ENCODE assay signal across 8 cellular contexts in genomic region chr11:70271635-70271953, GRCh38. TPM values are rescaled to one million over a fixed set of nuclear protein-coding genes. Genes with fewer than 3 reads are reported as not detected.
DNase-seq lines count a peak whose midpoint lies in the region; ATAC-seq and TF ChIP-seq lines count a peak whose summit lies in the region.

No MANE protein-coding gene starts in this region.

- peak overlapping the region; percentile 86 to 99 (median 95); a peak in 21 of 22 replicates for H3K9ac ChIP-seq in BLaER1 treated with 17β-estradiol and CSF1 and Interleukin-3, amounts not matched to agents 10 nM and 100 nM
- H3K9ac ChIP-seq in NT2/D1 (ENCODE audit: insufficient read length, low read depth), result peak overlapping the region; percentile 92
- peak overlapping the region; percentile 79 for H3K9ac ChIP-seq in endocrine pancreas (ENCODE audit: control insufficient read depth, insufficient read depth, low read length)
- H3K9ac ChIP-seq in neural cell (ENCODE audit: low read length), result peak overlapping the region; percentile 72

- no peaks in the 10 kb centered on the region for H3F3A ChIP-seq in neural cell (ENCODE audit: insufficient read depth, low read length, poor library complexity, severe bottlenecking)

- peaks cover 22 to 49% (median 29%) of the 10 kb centered on the region in 10 experiments for H3K4me1 ChIP-seq in BLaER1 treated with 17β-estradiol and CSF1 and Interleukin-3, amounts not matched to agents 10 nM and 100 nM
- H3K4me1 ChIP-seq in NT2/D1 (ENCODE audit: insufficient read depth, insufficient read length) (no peaks in the 10 kb centered on the region), endocrine pancreas (ENCODE audit: control insufficient read depth, insufficient read depth, low read length) (peaks cover 15% of the 10 kb centered on the region), mucosa of descending colon (ENCODE audit: low read depth) (peaks cover 17% of the 10 kb centered on the region)

- H3K36me3 ChIP-seq in BLaER1 treated with 17β-estradiol and CSF1 and Interleukin-3, amounts not matched to agents 10 nM and 100 nM, result peaks cover 41 to 48% (median 45%) of the 10 kb centered on the region in 11 experiments
- H3K36me3 ChIP-seq in NT2/D1 (ENCODE audit: insufficient read depth, insufficient read length, low read length), result peaks cover 39% of the 10 kb centered on the region
- peaks cover 2% of the 10 kb centered on the region for H3K36me3 ChIP-seq in endocrine pancreas (ENCODE audit: control insufficient read depth, insufficient read depth, low read length)
- peaks cover 5% of the 10 kb centered on the region for H3K36me3 ChIP-seq in neural cell (ENCODE audit: insufficient read depth, low read length)
- H3K36me3 ChIP-seq in mucosa of descending colon (ENCODE audit: low read depth), result no peaks in the 10 kb centered on the region

- DNase-seq in NT2/D1 (ENCODE audit: low read depth, low spot score), result no peak
- DNase-seq in stimulated activated naive CD4-positive, alpha-beta T cell treated with Interleukin-2 at 50 U/mL for 16 hours (lab: John Stamatoyannopoulos, UW), result no peak
- no peak for DNase-seq in SHP77 treated with DMSO at 0.1 percent for 48 hours (lab: John Stamatoyannopoulos, UW)
- DNase-seq in mucosa of descending colon, result no peak
- DNase-seq in A172 (ENCODE audit: low spot score), result no peak

- H3K9me2 ChIP-seq in neural cell (ENCODE audit: insufficient read depth, low read length), result no peaks in the 10 kb centered on the region

- H3K4me2 ChIP-seq in BLaER1 treated with 17β-estradiol and CSF1 and Interleukin-3, amounts not matched to agents 10 nM and 100 nM, result peak overlapping the region; percentile 85 to 100 (median 96)
- peak overlapping the region; percentile 97 for H3K4me2 ChIP-seq in neural cell (ENCODE audit: low read length)

- peaks cover 44 to 59% (median 55%) of the 10 kb centered on the region in 11 experiments; a peak in 21 of 22 replicates for H4K20me1 ChIP-seq in BLaER1 treated with 17β-estradiol and CSF1 and Interleukin-3, amounts not matched to agents 10 nM and 100 nM
- H4K20me1 ChIP-seq in neural cell (ENCODE audit: insufficient read depth), result no peaks in the 10 kb centered on the region

- no peak for TF ChIP-seq RAD21 in neural cell (conservative IDR thresholded peaks at IDR 0.05)

- intact Hi-C loops in mucosa of descending colon (cut with DNase I, micrococcal nuclease), result no loop called here

- no peak for TF ChIP-seq EP300 in neural cell (conservative IDR thresholded peaks at IDR 0.05; ENCODE audit: poor library complexity, severe bottlenecking)

- H3K27me3 ChIP-seq in BLaER1 treated with 17β-estradiol and CSF1 and Interleukin-3, amounts not matched to agents 10 nM and 100 nM, result peaks cover 0 to 8% (median 0%) of the 10 kb centered on the region in 11 experiments; a peak in 5 of 22 replicates
- no peaks in the 10 kb centered on the region for H3K27me3 ChIP-seq in NT2/D1 (ENCODE audit: insufficient read depth, insufficient read length)
- no peaks in the 10 kb centered on the region for H3K27me3 ChIP-seq in endocrine pancreas (ENCODE audit: control insufficient read depth, insufficient read depth, low read length)
- no peaks in the 10 kb centered on the region for H3K27me3 ChIP-seq in neural cell (ENCODE audit: insufficient read depth, low read depth, low read length)

- no peak for TF ChIP-seq CTCF in neural cell (IDR thresholded peaks at IDR 0.05; ENCODE audit: poor library complexity, severe bottlenecking)
- no peak for TF ChIP-seq CTCF in mucosa of descending colon (IDR thresholded peaks at IDR 0.05)

- H3K27ac ChIP-seq in BLaER1 treated with 17β-estradiol and CSF1 and Interleukin-3, amounts not matched to agents 10 nM and 100 nM, result peak overlapping the region in 4 of 11 experiments; percentile 84 to 98 (median 94); a peak in 7 of 22 replicates
- no peak overlapping the region for H3K27ac ChIP-seq in neural cell (ENCODE audit: low read length)

- peaks cover 22% of the 10 kb centered on the region for H3K79me2 ChIP-seq in neural cell (replicated peaks; ENCODE audit: insufficient read depth, low read length)

- peak overlapping the region; percentile 86 to 99 (median 98) for H3K4me3 ChIP-seq in BLaER1 treated with 17β-estradiol and CSF1 and Interleukin-3, amounts not matched to agents 10 nM and 100 nM
- H3K4me3 ChIP-seq in NT2/D1 (ENCODE audit: insufficient read length, low read depth) (peak overlapping the region; percentile 84), endocrine pancreas (ENCODE audit: control insufficient read depth, insufficient read depth, low read length) (peak overlapping the region; percentile 61), neural cell (ENCODE audit: low read length) (peak overlapping the region; percentile 87), mucosa of descending colon (no peak overlapping the region)

- H2AFZ ChIP-seq in neural cell (ENCODE audit: low read depth, low read length), result no peak overlapping the region

- H3K9me3 ChIP-seq in BLaER1 treated with 17β-estradiol and CSF1 and Interleukin-3, amounts not matched to agents 10 nM and 100 nM (replicated peaks in 1 of 11), result no peaks in the 10 kb centered on the region
- H3K9me3 ChIP-seq in NT2/D1 (ENCODE audit: insufficient read depth, low read length), result no peaks in the 10 kb centered on the region
- H3K9me3 ChIP-seq in endocrine pancreas (ENCODE audit: control insufficient read depth, low read length), result no peaks in the 10 kb centered on the region
- H3K9me3 ChIP-seq in neural cell (ENCODE audit: low read length), result no peaks in the 10 kb centered on the region
- no peaks in the 10 kb centered on the region for H3K9me3 ChIP-seq in mucosa of descending colon

- ATAC-seq in mucosa of descending colon, result no peak

TF ChIP-seq in neural cell, 6 proteins besides CTCF, POLR2A, EP300 and RAD21:
- TF ChIP-seq MXI1 (conservative IDR thresholded peaks at IDR 0.05; ENCODE audit: poor library complexity, severe bottlenecking) (no peak), SMC3 (conservative IDR thresholded peaks at IDR 0.05; ENCODE audit: poor library complexity) (no peak), EZH2 (IDR thresholded peaks at IDR 0.05; ENCODE audit: borderline replicate concordance, insufficient read depth, low read length, poor library complexity, severe bottlenecking) (no peak), POLR2AphosphoS5 (IDR thresholded peaks at IDR 0.05) (no peak), TAF1 (IDR thresholded peaks at IDR 0.05; ENCODE audit: low read depth) (no peak), REST (IDR thresholded peaks at IDR 0.05; ENCODE audit: borderline replicate concordance) (no peak)

RNA-seq across cellular contexts. Expression of gene PPFIA1, which starts 1.1 kb away (rescaled TPM):
- polyA plus RNA-seq in neural cell, result 45.9 and 48.9 TPM in 2 replicates
- polyA minus RNA-seq in neural cell, result 55.8 and 63.3 TPM in 2 replicates
- 10 to 100 TPM; 58.5 to 65.7 (median 65.0) TPM for total RNA-seq in mucosa of descending colon
- 51.5 and 65.9 TPM in 2 replicates for total RNA-seq in A172 (2014; rRNA removed; shearing (Covaris generic))
